ENCODE assay signal across 13 cellular contexts in genomic region chr5:158538506-158539074, GRCh38.
DNase-seq lines count a peak whose midpoint lies in the region; ATAC-seq and TF ChIP-seq lines count a peak whose summit lies in the region.
"Had no signal": no experiment of that assay in that cellular context is flagged by ENCODE, and none has a peak within 500 bp of the region (broad histone marks: within the 10 kb centered on the region; RNA-seq: fewer than 3 reads in every experiment).

No MANE protein-coding gene starts in this region.

- peak; percentile 82 for ATAC-seq in GM21526 (IDR thresholded peaks at IDR 0.05; ENCODE audit: low FRiP score, unreplicated experiment)
- ATAC-seq in HG03135 (IDR thresholded peaks at IDR 0.05; ENCODE audit: unreplicated experiment) = peak; percentile 65
- peak; percentile 81 for ATAC-seq in left ventricle myocardium superior
- ATAC-seq in SK-N-SH treated with all-trans-retinoic acid at 6 μM for 48 hours = no peak
- ATAC-seq: gastrocnemius medialis had no signal

- peak; percentile 37 for DNase-seq in GM13977 (ENCODE audit: low spot score)
- DNase-seq in left ventricle myocardium superior = peak; percentile 41
- DNase-seq in SKM-1 (lab: John Stamatoyannopoulos, UW; ENCODE audit: unreplicated experiment) = no peak
- no peak for DNase-seq in stimulated activated CD8-positive, alpha-beta memory T cell treated with anti-CD3 and anti-CD28 coated beads, Interleukin-4, amount 100 ng/mL, for 48 hours
- DNase-seq in NCI-H128 (lab: John Stamatoyannopoulos, UW; ENCODE audit: unreplicated experiment) = no peak
- DNase-seq: activated naive CD4-positive, alpha-beta T cell treated with Interleukin-2 at 50 U/mL for 16 hours; gastrocnemius medialis; midbrain; OCI-M1; sigmoid colon had no signal

- TF ChIP-seq CTCF in GM13977 (IDR thresholded peaks at IDR 0.05; ENCODE audit: extremely low read depth, insufficient read depth, missing control alignments) = no peak

- in situ Hi-C loops in GM13977 (cut with MboI; ENCODE audit: low pct_unique_long_range_greater_than_20kb, low sequenced_read_pairs, unreplicated experiment) = no loop called here

- intact Hi-C loops in left ventricle myocardium superior (cut with micrococcal nuclease) = no loop called here

TF ChIP-seq in SK-N-SH treated with all-trans-retinoic acid at 6 μM for 48 hours, 23 proteins besides CTCF, POLR2A, EP300 and RAD21:
- no peak for TF ChIP-seq PATZ1 (CRISPR knock-in tag; IDR thresholded peaks at IDR 0.05; ENCODE audit: borderline replicate concordance)
- TF ChIP-seq BACH2 (CRISPR knock-in tag; IDR thresholded peaks at IDR 0.05; ENCODE audit: borderline replicate concordance) = no peak
- no peak for TF ChIP-seq ZC3H10 (CRISPR knock-in tag; IDR thresholded peaks at IDR 0.05)
- TF ChIP-seq TOX (CRISPR knock-in tag; IDR thresholded peaks at IDR 0.05; ENCODE audit: borderline replicate concordance) = no peak
- no peak for TF ChIP-seq GLIS3 (CRISPR knock-in tag; IDR thresholded peaks at IDR 0.05)
- TF ChIP-seq PPARA (CRISPR knock-in tag; IDR thresholded peaks at IDR 0.05; ENCODE audit: borderline replicate concordance) = no peak
- no peak for TF ChIP-seq ZNF70 (CRISPR knock-in tag; IDR thresholded peaks at IDR 0.05)
- no peak for TF ChIP-seq CSRNP3 (CRISPR knock-in tag; IDR thresholded peaks at IDR 0.05)
- TF ChIP-seq POU6F1 (CRISPR knock-in tag; IDR thresholded peaks at IDR 0.05; ENCODE audit: borderline replicate concordance, low read depth) = no peak
- no peak for TF ChIP-seq CREB5 (CRISPR knock-in tag; IDR thresholded peaks at IDR 0.05; ENCODE audit: low read depth)
- TF ChIP-seq ZFP30 (CRISPR knock-in tag; IDR thresholded peaks at IDR 0.05) = no peak
- TF ChIP-seq ZFP3 (CRISPR knock-in tag; IDR thresholded peaks at IDR 0.05) = no peak
- no peak for TF ChIP-seq TCF4 (CRISPR knock-in tag; IDR thresholded peaks at IDR 0.05; ENCODE audit: borderline replicate concordance)
- no peak for TF ChIP-seq ARNTL (CRISPR knock-in tag; IDR thresholded peaks at IDR 0.05; ENCODE audit: borderline replicate concordance, low read depth)
- TF ChIP-seq ZNF8 (CRISPR knock-in tag; IDR thresholded peaks at IDR 0.05) = no peak
- no peak for TF ChIP-seq OSR1 (CRISPR knock-in tag; IDR thresholded peaks at IDR 0.05)
- TF ChIP-seq RARB (CRISPR knock-in tag; IDR thresholded peaks at IDR 0.05) = no peak
TF ChIP-seq in SK-N-SH treated with all-trans-retinoic acid at 6 μM for 48 hours: peak in this region for 0.

Comparison
In these comparisons a context has a peak if more than half of its experiments do, and no peak if none do; other contexts are left out.
1. DNase-seq: peak in GM13977 (single experiment) and left ventricle myocardium superior (single experiment); none in SKM-1 (single experiment), stimulated activated CD8-positive, alpha-beta memory T cell treated with anti-CD3 and anti-CD28 coated beads, Interleukin-4, amount 100 ng/mL, for 48 hours (single experiment) and NCI-H128 (single experiment).